1 cellular context compared by ENCODE assay signal in genomic region chr12:65384240-65384639, GRCh38.
TF ChIP-seq lines count a peak whose summit lies in the region.

No MANE protein-coding gene starts in this region.

TF ChIP-seq in SK-N-SH, 30 proteins besides CTCF, POLR2A, EP300 and RAD21 (continued from another document):
- no peak for TF ChIP-seq REST (IDR thresholded peaks at IDR 0.05; ENCODE audit: low read depth, low read length)
TF ChIP-seq in SK-N-SH: peak in this region for 3.
